ENCODE assay signal across 29 cellular contexts in genomic region chr2:178155524-178155923, GRCh38.
"Had no signal": no experiment of that assay in that cellular context is flagged by ENCODE, and none has a peak within 500 bp of the region (broad histone marks: within the 10 kb centered on the region; RNA-seq: fewer than 3 reads in every experiment).

No MANE protein-coding gene starts in this region.

- DNase-seq: colonic mucosa; cortex of kidney; dermis blood vessel endothelial cell; dorsolateral prefrontal cortex; effector CD4-positive, alpha-beta T cell; effector CD8-positive, alpha-beta T cell; effector memory CD4-positive, alpha-beta T cell; effector memory CD8-positive, alpha-beta T cell; endodermal cell; erythroblast; esophagus squamous epithelium; foreskin fibroblast; foreskin keratinocyte; foreskin melanocyte; gastrocnemius medialis; glutamatergic neuron; head of caudate nucleus; heart left ventricle; heart right ventricle had no signal

- H3K4me3 ChIP-seq: colonic mucosa, coronary artery, dorsolateral prefrontal cortex, esophagus muscularis mucosa, esophagus squamous epithelium, gastrocnemius medialis, gastroesophageal sphincter, heart left ventricle, heart right ventricle, hepatocyte had no signal

- H3K9me3 ChIP-seq: colonic mucosa, esophagus muscularis mucosa, esophagus squamous epithelium, gastrocnemius medialis, gastroesophageal sphincter had no signal

- H3K79me2 ChIP-seq: hepatocyte had no signal

- H3K4me1 ChIP-seq: colonic mucosa, esophagus squamous epithelium, foreskin keratinocyte, gastroesophageal sphincter, heart right ventricle had no signal

- H3K4me3 Mint-ChIP-seq: dendritic cell treated with granulocyte-macrophage colony-stimulating factor and Interleukin-4, amounts not matched to agents 40 ng/mL and 50 ng/mL, for 4 days; effector memory CD8-positive, alpha-beta T cell; endodermal cell had no signal

- H3K4me2 ChIP-seq: hepatocyte had no signal

- H3K9me3 Mint-ChIP-seq: effector memory CD8-positive, alpha-beta T cell had no signal

- H3K36me3 ChIP-seq: colonic mucosa, esophagus muscularis mucosa, esophagus squamous epithelium, gastrocnemius medialis, gastroesophageal sphincter, heart left ventricle, heart right ventricle had no signal

- H3K27ac Mint-ChIP-seq: dendritic cell treated with granulocyte-macrophage colony-stimulating factor and Interleukin-4, amounts not matched to agents 40 ng/mL and 50 ng/mL, for 4 days; effector memory CD8-positive, alpha-beta T cell; endodermal cell had no signal

- H3K27me3 ChIP-seq: colonic mucosa, esophagus muscularis mucosa, esophagus squamous epithelium, foreskin keratinocyte, gastrocnemius medialis, gastroesophageal sphincter, heart left ventricle, heart right ventricle, hepatocyte had no signal

- H2AFZ ChIP-seq: hepatocyte had no signal

- ATAC-seq: effector memory CD8-positive, alpha-beta T cell; esophagus mucosa; foreskin keratinocyte; gastrocnemius medialis; gastroesophageal sphincter; heart left ventricle; heart right ventricle had no signal

- FAIRE-seq: endometrium, endothelial cell of umbilical vein, frontal cortex had no signal

- H3K27me3 Mint-ChIP-seq: dendritic cell treated with granulocyte-macrophage colony-stimulating factor and Interleukin-4, amounts not matched to agents 40 ng/mL and 50 ng/mL, for 4 days had no signal

- H3K27ac ChIP-seq: colonic mucosa, coronary artery, dorsolateral prefrontal cortex, epithelial cell of prostate, esophagus muscularis mucosa, esophagus squamous epithelium, foreskin keratinocyte, gastrocnemius medialis, gastroesophageal sphincter, heart left ventricle, heart right ventricle, hepatocyte had no signal
